ENCODE assay signal across 1 cellular context in genomic region chr12:30692470-30692869, GRCh38.
TF ChIP-seq lines count a peak whose summit lies in the region.

No MANE protein-coding gene starts in this region.

TF ChIP-seq in HEK293, 187 proteins besides CTCF, POLR2A, EP300 and RAD21 (continued from another document):
- TF ChIP-seq, protein P1, sequence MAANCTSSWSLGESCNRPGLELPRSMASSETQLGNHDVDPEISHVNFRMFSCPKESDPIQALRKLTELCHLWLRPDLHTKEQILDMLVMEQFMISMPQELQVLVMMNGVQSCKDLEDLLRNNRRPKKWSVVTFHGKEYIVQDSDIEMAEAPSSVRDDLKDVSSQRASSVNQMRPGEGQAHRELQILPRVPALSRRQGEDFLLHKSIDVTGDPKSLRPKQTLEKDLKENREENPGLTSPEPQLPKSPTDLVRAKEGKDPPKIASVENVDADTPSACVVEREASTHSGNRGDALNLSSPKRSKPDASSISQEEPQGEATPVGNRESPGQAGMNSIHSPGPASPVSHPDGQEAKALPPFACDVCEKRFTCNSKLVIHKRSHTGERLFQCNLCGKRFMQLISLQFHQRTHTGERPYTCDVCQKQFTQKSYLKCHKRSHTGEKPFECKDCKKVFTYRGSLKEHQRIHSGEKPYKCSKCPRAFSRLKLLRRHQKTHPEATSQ (tag by site-specific recombination; IDR thresholded peaks at IDR 0.05): no peak
- no peak for TF ChIP-seq ZNF26 (tag by site-specific recombination; IDR thresholded peaks at IDR 0.05)
